ENCODE assay signal across 23 cellular contexts in the genomic region with DNA sequence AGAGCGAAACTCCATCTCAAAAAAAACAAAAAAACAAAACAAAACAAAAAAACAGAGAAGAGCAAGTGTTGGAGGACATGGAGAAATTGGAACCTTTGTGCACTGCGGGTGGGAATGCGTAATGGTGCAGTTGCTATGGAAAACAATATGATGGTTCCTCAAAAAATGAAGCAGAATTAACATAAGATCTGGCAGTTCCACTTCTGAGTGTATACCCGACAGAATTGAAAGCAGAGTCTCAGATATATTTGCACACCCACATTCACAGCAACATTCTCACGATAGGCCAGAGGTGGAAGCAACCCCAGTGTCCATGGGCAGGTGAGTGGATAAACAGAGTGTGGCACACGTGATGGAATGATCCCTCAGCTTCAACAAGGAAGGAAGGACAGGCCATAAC.
"Had no signal": no experiment of that assay in that cellular context is flagged by ENCODE, and none has a peak within 500 bp of the region (broad histone marks: within the 10 kb centered on the region; RNA-seq: fewer than 3 reads in every experiment).

No MANE protein-coding gene starts in this region.

- H3K9me3 ChIP-seq: body of pancreas, lower lobe of right lung, pancreas, stomach, tibial artery had no signal

- DNase-seq: activated CD4-positive, alpha-beta memory T cell treated with anti-CD3 and anti-CD28 coated beads for 36 hours; activated CD4-positive, alpha-beta T cell treated with anti-CD3 and anti-CD28 coated beads, Interleukin-2, amount 10 ng/mL, durations not matched to agents 24 days and 14 days; activated CD4-positive, CD25-positive, alpha-beta regulatory T cell treated with anti-CD3 and anti-CD28 coated beads, Interleukin-2, amount 50 U/mL, for 72 hours; activated T-cell treated with anti-CD3 and anti-CD28 coated beads, Interleukin-2, amount 50 U/mL, for 4 hours; anterior cingulate cortex; body of pancreas; effector CD8-positive, alpha-beta T cell; kidney glomerular epithelial cell; lower lobe of right lung; mesenchymal stem cell; naive thymus-derived CD8-positive, alpha-beta T cell; nucleus accumbens; right cardiac atrium; stomach; T-helper 9 cell; tibial artery; WERI-Rb-1 had no signal

- H3K36me3 Mint-ChIP-seq: activated CD4-positive, alpha-beta memory T cell treated with anti-CD3 and anti-CD28 coated beads for 36 hours; activated naive CD4-positive, alpha-beta T cell treated with anti-CD3 and anti-CD28 coated beads, Interleukin-2, amount 50 U/mL, for 24 hours; naive thymus-derived CD8-positive, alpha-beta T cell had no signal

- ATAC-seq: activated T-cell treated with anti-CD3 and anti-CD28 coated beads, Interleukin-2, amount 50 U/mL, for 4 hours; activated T-helper 17 cell treated with anti-CD3 and anti-CD28 coated beads, Interleukin-2, amount 50 U/mL, for 72 hours; body of pancreas; left lobe of liver; lower lobe of right lung; naive thymus-derived CD8-positive, alpha-beta T cell; pancreas; right cardiac atrium had no signal

- H3K27me3 Mint-ChIP-seq: activated CD4-positive, alpha-beta memory T cell treated with anti-CD3 and anti-CD28 coated beads for 36 hours; activated CD4-positive, alpha-beta T cell treated with anti-CD3 and anti-CD28 coated beads, Interleukin-2, amount 10 ng/mL, durations not matched to agents 24 days and 14 days had no signal

- H3K4me1 Mint-ChIP-seq: activated T-helper 17 cell treated with anti-CD3 and anti-CD28 coated beads, Interleukin-2, amount 50 U/mL, for 72 hours had no signal

- H3K9me3 Mint-ChIP-seq: activated naive CD4-positive, alpha-beta T cell treated with anti-CD3 and anti-CD28 coated beads, Interleukin-2, amount 50 U/mL, for 24 hours; naive thymus-derived CD8-positive, alpha-beta T cell; neural crest cell had no signal

- H3K4me1 ChIP-seq: pancreas had no signal

- H3K27ac ChIP-seq: body of pancreas, lower lobe of right lung, pancreas, stomach, tibial artery, WERI-Rb-1 had no signal

- H3K4me3 Mint-ChIP-seq: activated CD4-positive, alpha-beta memory T cell treated with anti-CD3 and anti-CD28 coated beads for 36 hours; activated CD4-positive, alpha-beta T cell treated with anti-CD3 and anti-CD28 coated beads, Interleukin-2, amount 10 ng/mL, durations not matched to agents 24 days and 14 days; activated naive CD4-positive, alpha-beta T cell treated with anti-CD3 and anti-CD28 coated beads, Interleukin-2, amount 50 U/mL, for 24 hours; activated T-cell treated with anti-CD3 and anti-CD28 coated beads, Interleukin-2, amount 50 U/mL, for 4 hours; activated T-helper 17 cell treated with anti-CD3 and anti-CD28 coated beads, Interleukin-2, amount 50 U/mL, for 72 hours; naive thymus-derived CD8-positive, alpha-beta T cell; neural crest cell; T-helper 1 cell treated with Interleukin-12 subunit alpha and Interleukin-12 subunit beta and Interleukin-4 antibody, amounts not matched to agents 30 μg/mL and 1 μg/mL, for 36 hours had no signal

- H3K27me3 ChIP-seq: body of pancreas, pancreas, stomach, tibial artery had no signal

- H3K27ac Mint-ChIP-seq: activated CD4-positive, alpha-beta memory T cell treated with anti-CD3 and anti-CD28 coated beads for 36 hours; activated CD4-positive, alpha-beta T cell treated with anti-CD3 and anti-CD28 coated beads, Interleukin-2, amount 10 ng/mL, durations not matched to agents 24 days and 14 days; activated naive CD4-positive, alpha-beta T cell treated with anti-CD3 and anti-CD28 coated beads, Interleukin-2, amount 50 U/mL, for 24 hours; activated T-helper 17 cell treated with anti-CD3 and anti-CD28 coated beads, Interleukin-2, amount 50 U/mL, for 72 hours; T-helper 1 cell treated with Interleukin-12 subunit alpha and Interleukin-12 subunit beta and Interleukin-4 antibody, amounts not matched to agents 30 μg/mL and 1 μg/mL, for 36 hours had no signal
